ENCODE assay signal across 12 cellular contexts in the genomic region with DNA sequence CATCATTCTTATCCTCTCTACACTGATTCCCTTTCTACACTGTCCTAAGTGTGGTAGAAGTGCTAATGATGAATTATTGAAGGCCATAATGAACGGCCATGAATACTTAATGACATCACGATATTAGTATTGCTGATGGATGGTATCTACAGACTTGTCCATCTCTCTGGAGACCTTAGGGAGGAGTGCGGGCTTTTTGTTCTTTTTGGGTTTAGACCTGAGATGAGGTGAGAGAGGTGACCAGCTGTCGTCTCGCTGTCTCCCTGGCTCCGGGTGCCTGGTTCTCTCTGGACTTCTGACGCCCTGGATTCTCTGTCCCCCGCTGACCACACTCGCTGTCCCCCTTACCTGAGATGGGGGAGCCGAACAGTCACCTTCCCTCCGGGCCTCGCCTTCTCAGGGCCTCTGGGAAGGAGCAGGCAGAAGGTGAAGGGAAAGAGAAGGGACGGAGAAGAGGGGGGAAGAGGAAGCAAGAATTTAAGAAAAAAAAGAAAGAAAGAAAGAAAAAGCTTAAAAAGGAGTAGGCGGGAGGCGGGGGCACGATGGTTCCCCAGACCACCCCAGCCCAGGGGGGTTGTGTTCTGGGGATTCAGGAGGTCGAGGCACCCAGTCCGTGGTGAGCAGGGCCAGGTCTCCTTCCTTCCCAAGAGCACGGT. TPM values are rescaled to one million over a fixed set of nuclear protein-coding genes. Genes with fewer than 3 reads are reported as not detected.
DNase-seq lines count a peak whose midpoint lies in the region; ATAC-seq and TF ChIP-seq lines count a peak whose summit lies in the region.
"Had no signal": no experiment of that assay in that cellular context is flagged by ENCODE, and none has a peak within 500 bp of the region (broad histone marks: within the 10 kb centered on the region; RNA-seq: fewer than 3 reads in every experiment).

No MANE protein-coding gene starts in this region.

- H3K4me1 ChIP-seq in gastroesophageal sphincter, result peaks cover 3 to 64% (median 20%) of the 10 kb centered on the region in 3 donors
- H3K4me1 ChIP-seq in rectal smooth muscle tissue (ENCODE audit: control insufficient read depth, insufficient read depth, low read length), result peaks cover 11% of the 10 kb centered on the region

- intact Hi-C loops in head of caudate nucleus (cut with DNase I), result no loop called here

- no peak for TF ChIP-seq CTCF in gastroesophageal sphincter (IDR thresholded peaks at IDR 0.05)

- H3K4me3 ChIP-seq in gastroesophageal sphincter (no peak overlapping the region), rectal smooth muscle tissue (ENCODE audit: low read length) (no peak overlapping the region)

- no peak for TF ChIP-seq POLR2A in gastroesophageal sphincter (IDR thresholded peaks at IDR 0.05)

- no peak for TF ChIP-seq EP300 in gastroesophageal sphincter (IDR thresholded peaks at IDR 0.05)

- peak overlapping the region in 3 of 4 donors; percentile 81 to 87 (median 82) for H3K27ac ChIP-seq in gastroesophageal sphincter
- H3K27ac ChIP-seq in rectal smooth muscle tissue (ENCODE audit: low read depth, low read length), result peak overlapping the region; percentile 52

- H3K27me3 Mint-ChIP-seq in T-helper 17 cell, result peaks cover 6% of the 10 kb centered on the region
- H3K27me3 Mint-ChIP-seq: stimulated activated naive CD8-positive, alpha-beta T cell treated with anti-CD3 and anti-CD28 coated beads, Interleukin-15, amount 100 ng/mL, for 72 hours had no signal

- no peaks in the 10 kb centered on the region for H3K27me3 ChIP-seq in gastroesophageal sphincter
- no peaks in the 10 kb centered on the region for H3K27me3 ChIP-seq in rectal smooth muscle tissue (ENCODE audit: control insufficient read depth, insufficient read depth, low read length)

- DNase-seq in EH (ENCODE audit: low read depth) (peak; percentile 71), T-helper 17 cell (no peak), OCI-M1 (lab: John Stamatoyannopoulos, UW) (no peak), head of caudate nucleus (no peak)
- DNase-seq: activated T-cell treated with anti-CD3 and anti-CD28 coated beads, Interleukin-2, amount 50 U/mL, for 4 hours; Caco-2; stimulated activated naive CD8-positive, alpha-beta T cell treated with anti-CD3 and anti-CD28 coated beads, Interleukin-15, amount 100 ng/mL, for 72 hours had no signal

- WGBS in gastroesophageal sphincter (ENCODE audit: low coverage in 1 of 2), 2 donors, result 45 to 55% methylated on average over 6 to 10 of the region's 19 CpGs

- ATAC-seq in T-helper 17 cell (no peak), gastroesophageal sphincter (no peak), HG02885 (IDR thresholded peaks at IDR 0.05; ENCODE audit: poor library complexity, unreplicated experiment) (no peak), HG03432 (IDR thresholded peaks at IDR 0.05; ENCODE audit: unreplicated experiment) (no peak)
- ATAC-seq: activated T-cell treated with anti-CD3 and anti-CD28 coated beads, Interleukin-2, amount 50 U/mL, for 4 hours; stimulated activated naive CD8-positive, alpha-beta T cell treated with anti-CD3 and anti-CD28 coated beads, Interleukin-15, amount 100 ng/mL, for 72 hours had no signal

- H3K36me3 Mint-ChIP-seq in T-helper 17 cell (ENCODE audit: low read depth), result no peaks in the 10 kb centered on the region

- H3K36me3 ChIP-seq in gastroesophageal sphincter, result peaks cover 0 to 28% of the 10 kb centered on the region in 2 donors
- peaks cover 22% of the 10 kb centered on the region for H3K36me3 ChIP-seq in rectal smooth muscle tissue (ENCODE audit: control insufficient read depth, insufficient read depth, low read length)

- H3K4me3 Mint-ChIP-seq in T-helper 17 cell, result peak overlapping the region; percentile 52

- H3K9ac ChIP-seq in rectal smooth muscle tissue (ENCODE audit: low read length), result no peak overlapping the region

- H3K9me3 ChIP-seq in T-helper 17 cell (ENCODE audit: control insufficient read depth, low read length, poor library complexity, severe bottlenecking) (no peaks in the 10 kb centered on the region), gastroesophageal sphincter (no peaks in the 10 kb centered on the region)
- H3K9me3 ChIP-seq: Caco-2 had no signal

- peak overlapping the region; percentile 51 for H3K27ac Mint-ChIP-seq in T-helper 17 cell

- H3K4me1 Mint-ChIP-seq in T-helper 17 cell, result peaks cover 25% of the 10 kb centered on the region

RNA-seq across cellular contexts. Expression of gene SGCA, which starts 17.1 kb away (rescaled TPM):
- not detected for total RNA-seq in T-helper 17 cell
- 100 to 1,000 TPM in 2 of 4 donors, 10 to 100 TPM in 2; 58.1 to 145 (median 93.4) TPM for total RNA-seq in gastroesophageal sphincter
- total RNA-seq: activated T-cell treated with anti-CD3 and anti-CD28 coated beads, Interleukin-2, amount 50 U/mL, for 4 hours; Caco-2; frontal cortex had no signal

RNA-seq across cellular contexts. Expression of gene COL1A1, which starts 18.5 kb away (rescaled TPM):
- 10 to 100 TPM; 15.4 to 16.6 TPM for total RNA-seq in T-helper 17 cell
- total RNA-seq in gastroesophageal sphincter, result 10 to 100 TPM; 14.6 to 92.9 (median 69.7) TPM

RNA-seq across cellular contexts. Expression of gene PPP1R9B, which starts 32.4 kb away (rescaled TPM):
- 100 to 1,000 TPM in 1 of 2 donors, 10 to 100 TPM in 1; 82.9 to 111 TPM for total RNA-seq in T-helper 17 cell
- total RNA-seq in gastroesophageal sphincter, result 10 to 100 TPM; 23.3 to 38.1 (median 30.8) TPM

RNA-seq across cellular contexts. Expression of gene SAMD14, which starts 53.0 kb away (rescaled TPM):
- total RNA-seq in T-helper 17 cell (1 to 10 TPM; 1.7 to 5.8 TPM), gastroesophageal sphincter (1 to 10 TPM; 1.3 to 2.8 (median 2.3) TPM)

Comparison
In these comparisons a context has a peak if more than half of its experiments do, and no peak if none do; other contexts are left out.
1. RNA of gene SGCA, which starts 17.1 kb away (total RNA-seq): 58.1 to 145 TPM in gastroesophageal sphincter; not detected in T-helper 17 cell; every median in the first group is over 10 times any median in the second.